22 cellular contexts compared by ENCODE assay signal in genomic region chr5:93721511-93721910, GRCh38. TPM values are rescaled to one million over a fixed set of nuclear protein-coding genes. Genes with fewer than 3 reads are reported as not detected.
"Had no signal": no experiment of that assay in that cellular context is flagged by ENCODE, and none has a peak within 500 bp of the region (broad histone marks: within the 10 kb centered on the region; RNA-seq: fewer than 3 reads in every experiment).

No MANE protein-coding gene starts in this region.

- H3K9me3 ChIP-seq: ovary, right lobe of liver, spleen, stomach, thoracic aorta had no signal

- DNase-seq: central memory CD4-positive, alpha-beta T cell; effector CD4-positive, alpha-beta T cell; endodermal cell; foreskin melanocyte; head of caudate nucleus; hypothalamus; mammary epithelial cell; nucleus accumbens; ovary; right lobe of liver; spleen; stimulated activated CD4-positive, alpha-beta T cell treated with anti-CD3 and anti-CD28 coated beads, Interleukin-1b, Interleukin-23, amount 100 ng/mL, for 48 hours; stimulated activated CD4-positive, alpha-beta T cell treated with anti-CD3 and anti-CD28 coated beads, Interleukin-4, amount 100 ng/mL, for 4 hours; stimulated activated naive B cell treated with anti-CD40 and anti-IgM and Interleukin-4, amounts not matched to agents 10 μg/mL and 1 μg/mL and 100 μg/mL, for 72 hours; stomach; substantia nigra; trophoblast cell had no signal

- ATAC-seq: stimulated activated naive B cell treated with anti-CD40 and anti-IgM and Interleukin-4, amounts not matched to agents 10 μg/mL and 1 μg/mL and 100 μg/mL, for 72 hours had no signal

- H3K36me3 ChIP-seq: neural progenitor cell, ovary, right lobe of liver, spleen, stomach, thoracic aorta had no signal

- H3K27ac ChIP-seq: coronary artery, neural progenitor cell, ovary, right lobe of liver, spleen, stomach, thoracic aorta had no signal

- FAIRE-seq: endothelial cell of umbilical vein, keratinocyte had no signal

- H3K4me3 ChIP-seq: coronary artery, neural progenitor cell, ovary, right lobe of liver, spleen, stomach, thoracic aorta had no signal

- H2AFZ ChIP-seq: neural progenitor cell had no signal

- H3K4me2 ChIP-seq: neural progenitor cell had no signal

- H3K9ac ChIP-seq: neural progenitor cell had no signal

- H3K27me3 ChIP-seq: neural progenitor cell, ovary, right lobe of liver, spleen, stomach had no signal

RNA-seq across cellular contexts. Expression of gene POU5F2, which starts 19.9 kb away (rescaled TPM):
- polyA plus RNA-seq: mammary epithelial cell had no signal
